ENCODE assay signal across 2 cellular contexts in the genomic region with DNA sequence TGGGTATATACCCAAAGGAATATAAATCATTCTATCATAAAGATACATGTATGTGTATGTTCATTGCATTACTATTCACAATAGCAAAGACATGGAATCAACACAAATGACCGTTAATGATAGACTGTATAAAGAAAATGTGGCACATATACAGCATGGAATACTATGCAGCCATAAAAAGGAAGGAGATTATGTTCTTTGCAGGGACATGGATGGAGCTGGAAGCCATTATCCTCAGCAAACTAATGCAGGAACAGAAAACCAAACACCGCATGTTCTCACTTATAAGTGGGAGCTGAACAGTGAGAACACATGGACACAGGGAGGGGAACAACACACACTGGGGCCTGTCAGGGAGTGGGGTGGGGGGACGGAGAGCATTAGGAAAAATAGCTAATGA.
DNase-seq lines count a peak whose midpoint lies in the region; ATAC-seq, FAIRE-seq and TF ChIP-seq lines count a peak whose summit lies in the region.
"Not testable (repeated sequence)": the region's sequence is repeated elsewhere in the genome, so short reads cannot be mapped to it uniquely, and the experiment has no call there.

No MANE protein-coding gene starts in this region.

- not testable (repeated sequence) for ATAC-seq in A549

- H3K4me1 ChIP-seq in A549; HEK293 (ENCODE audit: control insufficient read depth, insufficient read depth, low read length): not testable (repeated sequence)

- H3K36me3 ChIP-seq in HEK293 (ENCODE audit: control insufficient read depth in 2 of 2, insufficient read depth in 1 of 2, low read length in 2 of 2), result not testable (repeated sequence)

- POLR2A ChIA-PET in A549 (lab: Yijun Ruan, JAX); HEK293 (lab: Yijun Ruan, JAX): not testable (repeated sequence)

- not testable (repeated sequence) for H3K9me3 ChIP-seq in A549; HEK293 (ENCODE audit: control insufficient read depth, insufficient read depth, low read depth, low read length)

- FAIRE-seq in A549 (lab: Jason Lieb, UNC), result peak; percentile 49

- TF ChIP-seq POLR2A in A549 (IDR thresholded peaks at IDR 0.05; ENCODE audit: low read length), result not testable (repeated sequence)

- TF ChIP-seq CTCF in A549 (IDR thresholded peaks at IDR 0.05); HEK293 (tag by site-specific recombination; IDR thresholded peaks at IDR 0.05): not testable (repeated sequence)

- DNase-seq in A549 (ENCODE audit: low read depth in 1 of 2, low spot score in 1 of 2), result not testable (repeated sequence)

- H3K4me2 ChIP-seq in A549, result not testable (repeated sequence)

- WGBS in A549 (ENCODE audit: missing lambda C conversion rate), result 22% methylated on average over 3 of the region's 3 CpGs

- not testable (repeated sequence) for TF ChIP-seq RAD21 in A549 (conservative IDR thresholded peaks at IDR 0.05 in 1 of 2, IDR thresholded peaks at IDR 0.05 in 1 of 2)

- TF ChIP-seq EP300 in A549 (IDR thresholded peaks at IDR 0.05), result not testable (repeated sequence)

- H3K4me3 ChIP-seq in A549; HEK293 (ENCODE audit: low read depth, low read length): not testable (repeated sequence)

- CTCF ChIA-PET in A549 (lab: Yijun Ruan, JAX), result not testable (repeated sequence)
- CTCF ChIA-PET in HEK293 (lab: Yijun Ruan, JAX), result interaction anchor here (0.6 to 1.7 kb wide), 3 partner anchors 9 to 266 kb away, joined by 5 to 8 read pairs (median 5); no protein-coding TSS in a partner anchor

- H3K27ac ChIP-seq in A549; HEK293 (ENCODE audit: extremely low read depth, low read depth, low read length): not testable (repeated sequence)

TF ChIP-seq in HEK293, 187 proteins besides CTCF, POLR2A, EP300 and RAD21:
- peak; percentile 97 for TF ChIP-seq ZNF146 (tag by site-specific recombination; IDR thresholded peaks at IDR 0.05)
